22 cellular contexts compared by ENCODE assay signal in the genomic region with DNA sequence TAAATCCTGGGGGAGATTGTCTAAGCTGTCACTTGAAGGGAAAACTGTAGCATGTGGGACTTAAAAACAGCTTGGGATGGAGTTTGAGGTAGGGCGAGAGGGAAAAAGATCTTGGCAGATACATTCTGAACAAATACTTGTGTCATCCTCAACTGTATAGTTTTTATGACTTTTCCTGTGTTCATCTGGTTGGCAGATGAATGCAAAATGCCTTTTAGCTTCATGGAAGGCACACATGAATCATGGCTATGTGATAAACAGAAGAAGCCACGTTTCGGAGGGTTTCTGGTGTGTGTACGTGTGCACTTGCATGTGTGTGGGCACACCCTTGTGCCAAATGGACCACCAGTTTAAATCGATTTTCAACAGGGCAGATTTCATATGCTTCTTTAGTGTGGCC.
"Had no signal": no experiment of that assay in that cellular context is flagged by ENCODE, and none has a peak within 500 bp of the region (broad histone marks: within the 10 kb centered on the region; RNA-seq: fewer than 3 reads in every experiment).

No MANE protein-coding gene starts in this region.

- H3K4me1 Mint-ChIP-seq: activated B cell treated with CpG ODN at 0.5 μM for 24 hours; activated CD4-positive, alpha-beta memory T cell treated with anti-CD3 and anti-CD28 coated beads, Interleukin-2, amount 10 ng/mL, durations not matched to agents 7 days and 5 days; activated CD8-positive, alpha-beta memory T cell treated with anti-CD3 and anti-CD28 coated beads, Interleukin-2, amount 10 ng/mL, durations not matched to agents 7 days and 5 days; activated naive CD8-positive, alpha-beta T cell treated with anti-CD3 and anti-CD28 coated beads, Interleukin-2, amount 10 ng/mL, durations not matched to agents 7 days and 5 days; central memory CD8-positive, alpha-beta T cell; nephron progenitor cell; stimulated activated naive CD8-positive, alpha-beta T cell treated with anti-CD3 and anti-CD28 coated beads, Interleukin-15, amount 100 ng/mL, for 72 hours had no signal

- ATAC-seq: activated CD8-positive, alpha-beta memory T cell treated with anti-CD3 and anti-CD28 coated beads, Interleukin-2, amount 10 ng/mL, durations not matched to agents 7 days and 5 days; left lung; psoas muscle; right cardiac atrium; stimulated activated naive CD8-positive, alpha-beta T cell treated with anti-CD3 and anti-CD28 coated beads, Interleukin-15, amount 100 ng/mL, for 72 hours had no signal

- H3K27ac Mint-ChIP-seq: activated B cell treated with CpG ODN at 0.5 μM for 24 hours; activated CD4-positive, alpha-beta memory T cell treated with anti-CD3 and anti-CD28 coated beads, Interleukin-2, amount 10 ng/mL, durations not matched to agents 7 days and 5 days; activated CD8-positive, alpha-beta memory T cell treated with anti-CD3 and anti-CD28 coated beads, Interleukin-2, amount 10 ng/mL, durations not matched to agents 7 days and 5 days; activated naive CD8-positive, alpha-beta T cell treated with anti-CD3 and anti-CD28 coated beads, Interleukin-2, amount 10 ng/mL, durations not matched to agents 7 days and 5 days; nephron progenitor cell; stimulated activated naive CD8-positive, alpha-beta T cell treated with anti-CD3 and anti-CD28 coated beads, Interleukin-15, amount 100 ng/mL, for 72 hours; type B pancreatic cell had no signal

- H3K36me3 Mint-ChIP-seq: activated CD8-positive, alpha-beta memory T cell treated with anti-CD3 and anti-CD28 coated beads, Interleukin-2, amount 10 ng/mL, durations not matched to agents 7 days and 5 days; activated naive CD8-positive, alpha-beta T cell treated with anti-CD3 and anti-CD28 coated beads, Interleukin-2, amount 10 ng/mL, durations not matched to agents 7 days and 5 days; type B pancreatic cell had no signal

- H3K36me3 ChIP-seq: left lung, suprapubic skin had no signal

- H3K4me3 Mint-ChIP-seq: activated B cell treated with CpG ODN at 0.5 μM for 24 hours; activated CD4-positive, alpha-beta memory T cell treated with anti-CD3 and anti-CD28 coated beads, Interleukin-2, amount 10 ng/mL, durations not matched to agents 7 days and 5 days; activated CD8-positive, alpha-beta memory T cell treated with anti-CD3 and anti-CD28 coated beads, Interleukin-2, amount 10 ng/mL, durations not matched to agents 7 days and 5 days; activated naive CD8-positive, alpha-beta T cell treated with anti-CD3 and anti-CD28 coated beads, Interleukin-2, amount 10 ng/mL, durations not matched to agents 7 days and 5 days; central memory CD8-positive, alpha-beta T cell; nephron progenitor cell; stimulated activated naive CD8-positive, alpha-beta T cell treated with anti-CD3 and anti-CD28 coated beads, Interleukin-15, amount 100 ng/mL, for 72 hours; type B pancreatic cell had no signal

- H3K27me3 Mint-ChIP-seq: activated B cell treated with CpG ODN at 0.5 μM for 24 hours; activated naive CD8-positive, alpha-beta T cell treated with anti-CD3 and anti-CD28 coated beads, Interleukin-2, amount 10 ng/mL, durations not matched to agents 7 days and 5 days; type B pancreatic cell had no signal

- H3K4me1 ChIP-seq: left lung, suprapubic skin had no signal

- H3K9me3 ChIP-seq: psoas muscle, suprapubic skin had no signal

- H3K4me3 ChIP-seq: coronary artery, left lung, psoas muscle, suprapubic skin had no signal

- H3K27ac ChIP-seq: coronary artery, left lung, psoas muscle, suprapubic skin had no signal

- H3K27me3 ChIP-seq: left lung, suprapubic skin had no signal

- H3K9me3 Mint-ChIP-seq: activated B cell treated with CpG ODN at 0.5 μM for 24 hours; activated CD4-positive, alpha-beta memory T cell treated with anti-CD3 and anti-CD28 coated beads, Interleukin-2, amount 10 ng/mL, durations not matched to agents 7 days and 5 days; activated naive CD8-positive, alpha-beta T cell treated with anti-CD3 and anti-CD28 coated beads, Interleukin-2, amount 10 ng/mL, durations not matched to agents 7 days and 5 days; central memory CD8-positive, alpha-beta T cell; stimulated activated naive CD8-positive, alpha-beta T cell treated with anti-CD3 and anti-CD28 coated beads, Interleukin-15, amount 100 ng/mL, for 72 hours; type B pancreatic cell had no signal

- DNase-seq: activated B cell treated with CpG ODN at 0.5 μM for 24 hours; activated CD4-positive, alpha-beta memory T cell treated with anti-CD3 and anti-CD28 coated beads, Interleukin-2, amount 10 ng/mL, durations not matched to agents 7 days and 5 days; activated CD4-positive, alpha-beta T cell treated with anti-CD3 and anti-CD28 coated beads for 4 hours; activated CD8-positive, alpha-beta memory T cell treated with anti-CD3 and anti-CD28 coated beads, Interleukin-2, amount 10 ng/mL, durations not matched to agents 7 days and 5 days; activated naive CD4-positive, alpha-beta T cell treated with Interleukin-2 at 50 U/mL for 16 hours; activated naive CD8-positive, alpha-beta T cell treated with anti-CD3 and anti-CD28 coated beads, Interleukin-2, amount 10 ng/mL, durations not matched to agents 7 days and 5 days; aorta; left lung; mammary epithelial cell; midbrain; nephron progenitor cell; psoas muscle; right cardiac atrium; small intestine; stimulated activated CD4-positive, alpha-beta T cell treated with anti-CD3 and anti-CD28 coated beads, Interleukin-4, amount 100 ng/mL, for 1 hour; stimulated activated naive CD8-positive, alpha-beta T cell treated with anti-CD3 and anti-CD28 coated beads, Interleukin-15, amount 100 ng/mL, for 72 hours; T-helper 1 cell; T-helper 9 cell had no signal
